In genomic region chr5:173035904-173036707, GRCh38 we compare ENCODE assay signal across 8 cellular contexts.
DNase-seq lines count a peak whose midpoint lies in the region; ATAC-seq, FAIRE-seq and TF ChIP-seq lines count a peak whose summit lies in the region.

No MANE protein-coding gene starts in this region.

- peaks cover 66% of the 10 kb centered on the region for H3K4me1 Mint-ChIP-seq in activated naive CD8-positive, alpha-beta T cell (ENCODE audit: low read depth)

- H3K9me3 Mint-ChIP-seq in activated naive CD8-positive, alpha-beta T cell (ENCODE audit: low read depth), result no peaks in the 10 kb centered on the region

- peaks cover 7% of the 10 kb centered on the region for H3K36me3 Mint-ChIP-seq in activated naive CD8-positive, alpha-beta T cell

- peak; percentile 9 to 41 for DNase-seq in stimulated activated CD4-positive, alpha-beta T cell treated with anti-CD3 and anti-CD28 coated beads, Interleukin-12 subunit alpha, Interleukin-12 subunit beta, amount 100 ng/mL, for 24 hours (ENCODE audit: low read depth in 2 of 2)
- DNase-seq in stimulated activated CD4-positive, alpha-beta T cell treated with anti-CD3 and anti-CD28 coated beads, Interleukin-12 subunit alpha, Interleukin-12 subunit beta, amount 100 ng/mL, for 4 hours, result no peak
- DNase-seq in stimulated activated CD4-positive, alpha-beta T cell treated with anti-CD3 and anti-CD28 coated beads, Interleukin-2, amount 100 ng/mL, for 24 hours, result peak; percentile 56 to 58
- DNase-seq in DMS 273 (lab: John Stamatoyannopoulos, UW; ENCODE audit: unreplicated experiment) (no peak), H54 (ENCODE audit: insufficient read length, low spot score) (no peak)

- peak overlapping the region; percentile 90 for H3K4me3 Mint-ChIP-seq in activated naive CD8-positive, alpha-beta T cell

- no peak for TF ChIP-seq POLR2A in H54 (IDR thresholded peaks at IDR 0.05; ENCODE audit: low read depth, low read length)

- no peak for FAIRE-seq in H54 (lab: Jason Lieb, UNC)

- peak overlapping the region; percentile 99 for H3K27ac Mint-ChIP-seq in activated naive CD8-positive, alpha-beta T cell

- peak; percentile 53 for ATAC-seq in HG03064 (IDR thresholded peaks at IDR 0.05; ENCODE audit: low read depth, unreplicated experiment)
- no peak for ATAC-seq in GM18519 (IDR thresholded peaks at IDR 0.05; ENCODE audit: low FRiP score, unreplicated experiment)

- no peaks in the 10 kb centered on the region for H3K27me3 Mint-ChIP-seq in activated naive CD8-positive, alpha-beta T cell

Comparison
In these comparisons a context has a peak if more than half of its experiments do, and no peak if none do; other contexts are left out.
1. DNase-seq: peak in stimulated activated CD4-positive, alpha-beta T cell treated with anti-CD3 and anti-CD28 coated beads, Interleukin-12 subunit alpha, Interleukin-12 subunit beta, amount 100 ng/mL, for 24 hours (2 of 2) and stimulated activated CD4-positive, alpha-beta T cell treated with anti-CD3 and anti-CD28 coated beads, Interleukin-2, amount 100 ng/mL, for 24 hours (2 of 2); none in stimulated activated CD4-positive, alpha-beta T cell treated with anti-CD3 and anti-CD28 coated beads, Interleukin-12 subunit alpha, Interleukin-12 subunit beta, amount 100 ng/mL, for 4 hours (single experiment), DMS 273 (single experiment) and H54 (single experiment).